Comparison of ENCODE assay signal across 9 cellular contexts in the genomic region with DNA sequence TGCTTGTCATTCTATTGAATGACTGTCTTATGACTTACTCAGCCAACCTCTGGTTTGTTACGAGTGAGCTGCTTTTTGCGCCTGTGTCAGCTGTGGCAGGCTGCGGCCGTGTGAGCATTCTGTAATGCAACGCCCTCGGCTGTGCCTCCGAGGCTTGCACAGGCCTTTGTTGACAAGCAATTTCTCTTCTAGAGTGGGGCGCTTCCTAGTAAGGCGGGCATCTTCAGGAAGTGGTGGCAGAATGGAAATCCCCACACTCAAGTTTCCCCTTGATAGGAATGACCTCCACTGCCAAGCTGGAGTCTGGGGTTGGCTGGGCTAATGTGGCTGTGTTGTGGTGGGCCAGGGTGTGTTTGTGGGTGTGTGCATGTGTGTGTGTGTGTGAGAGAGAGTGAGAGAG. TPM values are rescaled to one million over a fixed set of nuclear protein-coding genes. Genes with fewer than 3 reads are reported as not detected.
DNase-seq lines count a peak whose midpoint lies in the region; ATAC-seq and TF ChIP-seq lines count a peak whose summit lies in the region.
"Had no signal": no experiment of that assay in that cellular context is flagged by ENCODE, and none has a peak within 500 bp of the region (broad histone marks: within the 10 kb centered on the region; RNA-seq: fewer than 3 reads in every experiment).

No MANE protein-coding gene starts in this region.

- intact Hi-C loops in gastrocnemius medialis (cut with DNase I; ENCODE audit: low total_unique reads) = no loop called here

- DNase-seq in GM13976 (ENCODE audit: low spot score) (no peak), SW480 (ENCODE audit: low spot score) (peak; percentile 46), ACHN (no peak), gastrocnemius medialis (no peak)
- peak; percentile 45 for DNase-seq in activated gamma-delta T cell treated with anti-CD3 and anti-CD28 coated beads, Interleukin-2, amount 50 U/mL, for 16 hours (ENCODE audit: low read depth)
- DNase-seq in stimulated activated CD4-positive, alpha-beta T cell treated with anti-CD3 and anti-CD28 coated beads, Interleukin-12 subunit alpha, Interleukin-12 subunit beta, amount 100 ng/mL, for 24 hours (ENCODE audit: low read depth in 2 of 2) = peak; percentile 14 to 30
- DNase-seq: esophagus squamous epithelium had no signal

- TF ChIP-seq POLR2A in gastrocnemius medialis (IDR thresholded peaks at IDR 0.05) = no peak

- H3K27me3 ChIP-seq in gastrocnemius medialis = no peaks in the 10 kb centered on the region

- TF ChIP-seq CTCF in GM13976 (IDR thresholded peaks at IDR 0.05; ENCODE audit: borderline replicate concordance, control extremely low read depth, extremely low read depth, insufficient read depth, missing control alignments) (peak; percentile 4), gastrocnemius medialis (IDR thresholded peaks at IDR 0.05 in 4 of 5, conservative IDR thresholded peaks at IDR 0.05 in 1 of 5) (no peak)

- no peak overlapping the region for H3K27ac ChIP-seq in gastrocnemius medialis
- H3K27ac ChIP-seq: esophagus squamous epithelium had no signal

- no peaks in the 10 kb centered on the region for H3K9me3 ChIP-seq in gastrocnemius medialis

- in situ Hi-C loops in GM13976 (cut with MboI; ENCODE audit: low sequenced_read_pairs, unreplicated experiment) (no loop called here), ACHN (cut with HindIII; ENCODE audit: low pct_ligation_motif_present, low pct_unique_long_range_greater_than_20kb, low sequenced_read_pairs) (no loop called here), gastrocnemius medialis (cut with MboI; ENCODE audit: low sequenced_read_pairs in 4 of 4) (no loop called here)

- ATAC-seq in gastrocnemius medialis = no peak
- ATAC-seq in SK-N-SH treated with all-trans-retinoic acid at 6 μM for 48 hours = no peak
- ATAC-seq in GM18498 (IDR thresholded peaks at IDR 0.05; ENCODE audit: unreplicated experiment) = no peak

- no peaks in the 10 kb centered on the region for H3K4me1 ChIP-seq in gastrocnemius medialis
- H3K4me1 ChIP-seq: esophagus squamous epithelium had no signal

- no peaks in the 10 kb centered on the region for H3K36me3 ChIP-seq in gastrocnemius medialis
- H3K36me3 ChIP-seq: esophagus squamous epithelium had no signal

- no peak overlapping the region for H3K4me3 ChIP-seq in gastrocnemius medialis
- H3K4me3 ChIP-seq: esophagus squamous epithelium had no signal

TF ChIP-seq in SK-N-SH treated with all-trans-retinoic acid at 6 μM for 48 hours, 23 proteins besides CTCF, POLR2A, EP300 and RAD21:
- TF ChIP-seq, protein P1, sequence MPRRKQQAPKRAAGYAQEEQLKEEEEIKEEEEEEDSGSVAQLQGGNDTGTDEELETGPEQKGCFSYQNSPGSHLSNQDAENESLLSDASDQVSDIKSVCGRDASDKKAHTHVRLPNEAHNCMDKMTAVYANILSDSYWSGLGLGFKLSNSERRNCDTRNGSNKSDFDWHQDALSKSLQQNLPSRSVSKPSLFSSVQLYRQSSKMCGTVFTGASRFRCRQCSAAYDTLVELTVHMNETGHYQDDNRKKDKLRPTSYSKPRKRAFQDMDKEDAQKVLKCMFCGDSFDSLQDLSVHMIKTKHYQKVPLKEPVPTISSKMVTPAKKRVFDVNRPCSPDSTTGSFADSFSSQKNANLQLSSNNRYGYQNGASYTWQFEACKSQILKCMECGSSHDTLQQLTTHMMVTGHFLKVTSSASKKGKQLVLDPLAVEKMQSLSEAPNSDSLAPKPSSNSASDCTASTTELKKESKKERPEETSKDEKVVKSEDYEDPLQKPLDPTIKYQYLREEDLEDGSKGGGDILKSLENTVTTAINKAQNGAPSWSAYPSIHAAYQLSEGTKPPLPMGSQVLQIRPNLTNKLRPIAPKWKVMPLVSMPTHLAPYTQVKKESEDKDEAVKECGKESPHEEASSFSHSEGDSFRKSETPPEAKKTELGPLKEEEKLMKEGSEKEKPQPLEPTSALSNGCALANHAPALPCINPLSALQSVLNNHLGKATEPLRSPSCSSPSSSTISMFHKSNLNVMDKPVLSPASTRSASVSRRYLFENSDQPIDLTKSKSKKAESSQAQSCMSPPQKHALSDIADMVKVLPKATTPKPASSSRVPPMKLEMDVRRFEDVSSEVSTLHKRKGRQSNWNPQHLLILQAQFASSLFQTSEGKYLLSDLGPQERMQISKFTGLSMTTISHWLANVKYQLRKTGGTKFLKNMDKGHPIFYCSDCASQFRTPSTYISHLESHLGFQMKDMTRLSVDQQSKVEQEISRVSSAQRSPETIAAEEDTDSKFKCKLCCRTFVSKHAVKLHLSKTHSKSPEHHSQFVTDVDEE (CRISPR knock-in tag; IDR thresholded peaks at IDR 0.05) = no peak
- TF ChIP-seq OSR1 (CRISPR knock-in tag; IDR thresholded peaks at IDR 0.05) = no peak
- TF ChIP-seq PPARA (CRISPR knock-in tag; IDR thresholded peaks at IDR 0.05; ENCODE audit: borderline replicate concordance) = no peak
- TF ChIP-seq SNAI2 (CRISPR knock-in tag; IDR thresholded peaks at IDR 0.05) = no peak
- TF ChIP-seq TOX (CRISPR knock-in tag; IDR thresholded peaks at IDR 0.05; ENCODE audit: borderline replicate concordance) = no peak
- TF ChIP-seq CSDC2 (CRISPR knock-in tag; IDR thresholded peaks at IDR 0.05) = no peak
- no peak for TF ChIP-seq ISL1 (CRISPR knock-in tag; IDR thresholded peaks at IDR 0.05)
- TF ChIP-seq, protein P2, sequence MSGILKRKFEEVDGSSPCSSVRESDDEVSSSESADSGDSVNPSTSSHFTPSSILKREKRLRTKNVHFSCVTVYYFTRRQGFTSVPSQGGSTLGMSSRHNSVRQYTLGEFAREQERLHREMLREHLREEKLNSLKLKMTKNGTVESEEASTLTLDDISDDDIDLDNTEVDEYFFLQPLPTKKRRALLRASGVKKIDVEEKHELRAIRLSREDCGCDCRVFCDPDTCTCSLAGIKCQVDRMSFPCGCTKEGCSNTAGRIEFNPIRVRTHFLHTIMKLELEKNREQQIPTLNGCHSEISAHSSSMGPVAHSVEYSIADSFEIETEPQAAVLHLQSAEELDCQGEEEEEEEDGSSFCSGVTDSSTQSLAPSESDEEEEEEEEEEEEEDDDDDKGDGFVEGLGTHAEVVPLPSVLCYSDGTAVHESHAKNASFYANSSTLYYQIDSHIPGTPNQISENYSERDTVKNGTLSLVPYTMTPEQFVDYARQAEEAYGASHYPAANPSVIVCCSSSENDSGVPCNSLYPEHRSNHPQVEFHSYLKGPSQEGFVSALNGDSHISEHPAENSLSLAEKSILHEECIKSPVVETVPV (CRISPR knock-in tag; IDR thresholded peaks at IDR 0.05) = no peak
- no peak for TF ChIP-seq ESRRG (CRISPR knock-in tag; IDR thresholded peaks at IDR 0.05)
- TF ChIP-seq, protein P3, sequence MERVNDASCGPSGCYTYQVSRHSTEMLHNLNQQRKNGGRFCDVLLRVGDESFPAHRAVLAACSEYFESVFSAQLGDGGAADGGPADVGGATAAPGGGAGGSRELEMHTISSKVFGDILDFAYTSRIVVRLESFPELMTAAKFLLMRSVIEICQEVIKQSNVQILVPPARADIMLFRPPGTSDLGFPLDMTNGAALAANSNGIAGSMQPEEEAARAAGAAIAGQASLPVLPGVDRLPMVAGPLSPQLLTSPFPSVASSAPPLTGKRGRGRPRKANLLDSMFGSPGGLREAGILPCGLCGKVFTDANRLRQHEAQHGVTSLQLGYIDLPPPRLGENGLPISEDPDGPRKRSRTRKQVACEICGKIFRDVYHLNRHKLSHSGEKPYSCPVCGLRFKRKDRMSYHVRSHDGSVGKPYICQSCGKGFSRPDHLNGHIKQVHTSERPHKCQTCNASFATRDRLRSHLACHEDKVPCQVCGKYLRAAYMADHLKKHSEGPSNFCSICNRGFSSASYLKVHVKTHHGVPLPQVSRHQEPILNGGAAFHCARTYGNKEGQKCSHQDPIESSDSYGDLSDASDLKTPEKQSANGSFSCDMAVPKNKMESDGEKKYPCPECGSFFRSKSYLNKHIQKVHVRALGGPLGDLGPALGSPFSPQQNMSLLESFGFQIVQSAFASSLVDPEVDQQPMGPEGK (CRISPR knock-in tag; IDR thresholded peaks at IDR 0.05; ENCODE audit: borderline replicate concordance) = no peak
- no peak for TF ChIP-seq ZNF565 (CRISPR knock-in tag; conservative IDR thresholded peaks at IDR 0.05; ENCODE audit: low read depth)
- TF ChIP-seq, protein P4, sequence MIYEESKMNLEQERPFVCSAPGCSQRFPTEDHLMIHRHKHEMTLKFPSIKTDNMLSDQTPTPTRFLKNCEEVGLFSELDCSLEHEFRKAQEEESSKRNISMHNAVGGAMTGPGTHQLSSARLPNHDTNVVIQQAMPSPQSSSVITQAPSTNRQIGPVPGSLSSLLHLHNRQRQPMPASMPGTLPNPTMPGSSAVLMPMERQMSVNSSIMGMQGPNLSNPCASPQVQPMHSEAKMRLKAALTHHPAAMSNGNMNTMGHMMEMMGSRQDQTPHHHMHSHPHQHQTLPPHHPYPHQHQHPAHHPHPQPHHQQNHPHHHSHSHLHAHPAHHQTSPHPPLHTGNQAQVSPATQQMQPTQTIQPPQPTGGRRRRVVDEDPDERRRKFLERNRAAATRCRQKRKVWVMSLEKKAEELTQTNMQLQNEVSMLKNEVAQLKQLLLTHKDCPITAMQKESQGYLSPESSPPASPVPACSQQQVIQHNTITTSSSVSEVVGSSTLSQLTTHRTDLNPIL (CRISPR knock-in tag; IDR thresholded peaks at IDR 0.05; ENCODE audit: low read depth) = no peak

RNA-seq across cellular contexts. Expression of a gene that starts 20.2 kb away (rescaled TPM):
- total RNA-seq in gastrocnemius medialis = 1 to 10 TPM; 1.3 to 1.8 (median 1.5) TPM

RNA-seq across cellular contexts. Expression of a gene that starts 38.9 kb away (rescaled TPM):
- 10 to 100 TPM; 23.4 to 60.1 (median 40.8) TPM for total RNA-seq in gastrocnemius medialis

Comparison
In these comparisons a context has a peak if more than half of its experiments do, and no peak if none do; other contexts are left out.
1. DNase-seq: peak in SW480 (single experiment), activated gamma-delta T cell treated with anti-CD3 and anti-CD28 coated beads, Interleukin-2, amount 50 U/mL, for 16 hours (single experiment) and stimulated activated CD4-positive, alpha-beta T cell treated with anti-CD3 and anti-CD28 coated beads, Interleukin-12 subunit alpha, Interleukin-12 subunit beta, amount 100 ng/mL, for 24 hours (2 of 2); none in GM13976 (single experiment), ACHN (single experiment) and gastrocnemius medialis (0 of 2).